ENCODE assay signal across 17 cellular contexts in the genomic region with DNA sequence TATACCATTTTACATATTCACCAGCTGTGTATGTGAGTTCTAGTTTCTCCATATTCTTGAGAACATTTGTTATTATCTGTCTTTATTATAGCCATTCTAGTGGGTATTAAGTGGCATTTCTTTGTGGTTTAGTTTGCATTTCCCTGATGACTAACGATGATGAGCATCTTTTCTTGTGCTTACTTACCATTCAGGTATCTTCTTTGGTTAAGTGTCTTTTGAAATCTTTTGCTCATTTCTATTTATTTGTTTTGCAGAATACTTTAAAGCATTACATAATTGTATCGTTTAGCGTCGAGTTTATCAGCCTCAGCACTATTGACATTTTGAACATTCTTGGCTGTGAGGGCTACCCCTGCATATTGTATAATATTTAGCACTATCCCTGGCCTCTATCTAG.
A peak's percentile ranks its signal among the peaks of the same experiment; 100 is the strongest.
DNase-seq lines count a peak whose midpoint lies in the region; ATAC-seq, FAIRE-seq and TF ChIP-seq lines count a peak whose summit lies in the region.
"Had no signal": no experiment of that assay in that cellular context is flagged by ENCODE, and none has a peak within 500 bp of the region (broad histone marks: within the 10 kb centered on the region; RNA-seq: fewer than 3 reads in every experiment).

No MANE protein-coding gene starts in this region.

- H4K91ac ChIP-seq in mesenchymal stem cell (ENCODE audit: low read length), result no peak overlapping the region

- DNase-seq in ELR (ENCODE audit: low read depth) (peak; percentile 81), LHCN-M2 (ENCODE audit: low read depth) (peak; percentile 83), astrocyte (ENCODE audit: low read depth) (peak; percentile 38), mesenchymal stem cell (peak; percentile 13), T-helper 17 cell (no peak), anterior cingulate cortex (lab: John Stamatoyannopoulos, UW) (no peak), SK-N-DZ (ENCODE audit: low spot score) (no peak)
- DNase-seq in NK-92 treated with Interleukin-12 subunit alpha and Interleukin-12 subunit beta, amount 100 ng/mL, for 24 hours (lab: John Stamatoyannopoulos, UW), result no peak
- DNase-seq: C1 segment of cervical spinal cord, KBM-7, MM.1S, NCI-H1105, NCI-H187 treated with DMSO at 0.1 percent for 48 hours, NCI-H2171, RPMI8226 had no signal

- H3K4me1 ChIP-seq in astrocyte (ENCODE audit: insufficient read depth, low read length) (no peaks in the 10 kb centered on the region), mesenchymal stem cell (ENCODE audit: control insufficient read depth, insufficient read depth, low read depth, low read length) (no peaks in the 10 kb centered on the region)

- H3K23ac ChIP-seq in mesenchymal stem cell (ENCODE audit: low read length in 2 of 2), result no peak overlapping the region

- H3K79me1 ChIP-seq in mesenchymal stem cell (replicated peaks; ENCODE audit: low read length, poor library complexity, severe bottlenecking), result no peaks in the 10 kb centered on the region

- no peak overlapping the region for H2BK5ac ChIP-seq in mesenchymal stem cell (ENCODE audit: low read depth, low read length, poor library complexity, severe bottlenecking)

- H3K27ac Mint-ChIP-seq in astrocyte (ENCODE audit: unreplicated experiment) (no peak overlapping the region), T-helper 17 cell (no peak overlapping the region)

- H2AK5ac ChIP-seq in mesenchymal stem cell (ENCODE audit: low read length, severe bottlenecking), result no peak overlapping the region

- H3K36me3 ChIP-seq in astrocyte (ENCODE audit: insufficient read depth, low read length) (no peaks in the 10 kb centered on the region), mesenchymal stem cell (ENCODE audit: control insufficient read depth in 1 of 2, insufficient read depth in 2 of 2, low read depth in 1 of 2, low read length in 2 of 2) (no peaks in the 10 kb centered on the region)

- H3K79me2 ChIP-seq in astrocyte (ENCODE audit: insufficient read depth, low read length), result no peaks in the 10 kb centered on the region

- H3K36me3 Mint-ChIP-seq in astrocyte (ENCODE audit: low read depth, unreplicated experiment) (no peaks in the 10 kb centered on the region), T-helper 17 cell (ENCODE audit: low read depth) (no peaks in the 10 kb centered on the region)

- H3K4me2 ChIP-seq in astrocyte (ENCODE audit: low read length) (no peak overlapping the region), mesenchymal stem cell (ENCODE audit: low read length, poor library complexity, severe bottlenecking) (no peak overlapping the region)

- H2BK15ac ChIP-seq in mesenchymal stem cell (ENCODE audit: low read depth, poor library complexity, severe bottlenecking), result no peak overlapping the region

- no peaks in the 10 kb centered on the region for H3K9me3 Mint-ChIP-seq in astrocyte (ENCODE audit: unreplicated experiment)

- H3K9me3 ChIP-seq in astrocyte (ENCODE audit: insufficient read depth, low read depth, low read length) (no peaks in the 10 kb centered on the region), mesenchymal stem cell (ENCODE audit: control insufficient read depth, low read length) (peaks cover 4% of the 10 kb centered on the region), T-helper 17 cell (ENCODE audit: control insufficient read depth, low read length, poor library complexity, severe bottlenecking) (no peaks in the 10 kb centered on the region)

- H2BK120ac ChIP-seq in mesenchymal stem cell (ENCODE audit: low read depth, low read length), result no peak overlapping the region

- H2BK12ac ChIP-seq in mesenchymal stem cell (ENCODE audit: low read length in 2 of 2), result no peak overlapping the region

- no peak overlapping the region for H3K9ac ChIP-seq in astrocyte (ENCODE audit: low read length)
- no peak overlapping the region for H3K9ac ChIP-seq in mesenchymal stem cell (ENCODE audit: low read length)

- no peak overlapping the region for H3K4ac ChIP-seq in mesenchymal stem cell (ENCODE audit: low read depth in 1 of 2, low read length in 2 of 2)

- no peaks in the 10 kb centered on the region for H3K27me3 ChIP-seq in astrocyte (ENCODE audit: insufficient read depth, low read length)
- H3K27me3 ChIP-seq in mesenchymal stem cell (ENCODE audit: control insufficient read depth in 1 of 2, insufficient read depth in 1 of 2, low read length in 2 of 2), result no peaks in the 10 kb centered on the region

- H4K8ac ChIP-seq in mesenchymal stem cell (ENCODE audit: low read length), result no peak overlapping the region

- peak; percentile 70 for FAIRE-seq in astrocyte (lab: Jason Lieb, UNC)
- FAIRE-seq: GM12892 had no signal

- H3K4me1 Mint-ChIP-seq in astrocyte (ENCODE audit: low read depth, unreplicated experiment) (no peaks in the 10 kb centered on the region), T-helper 17 cell (no peaks in the 10 kb centered on the region)

- no peak for TF ChIP-seq CTCF in astrocyte (IDR thresholded peaks at IDR 0.05; ENCODE audit: insufficient read depth, low read depth, low read length)

- no peak for ATAC-seq in T-helper 17 cell
- ATAC-seq: HCT116 had no signal

- no peak overlapping the region for H3K18ac ChIP-seq in mesenchymal stem cell (ENCODE audit: low read depth in 1 of 2, low read length in 2 of 2)

- no peak overlapping the region for H3K14ac ChIP-seq in mesenchymal stem cell (ENCODE audit: low read length in 2 of 2)

- 52% methylated on average over 3 of the region's 4 CpGs for WGBS in mesenchymal stem cell

- no peak overlapping the region for H2AFZ ChIP-seq in astrocyte (ENCODE audit: low read depth, low read length)
- no peak overlapping the region for H2AFZ ChIP-seq in mesenchymal stem cell (ENCODE audit: low read depth, low read length)

- H3K27ac ChIP-seq in astrocyte (ENCODE audit: low read depth, low read length), result no peak overlapping the region
- H3K27ac ChIP-seq in mesenchymal stem cell (ENCODE audit: low read length, poor library complexity, severe bottlenecking), result no peak overlapping the region

- no peaks in the 10 kb centered on the region for H3K27me3 Mint-ChIP-seq in astrocyte (ENCODE audit: low read depth, unreplicated experiment)
- H3K27me3 Mint-ChIP-seq in T-helper 17 cell, result no peaks in the 10 kb centered on the region

- H3K4me3 ChIP-seq in astrocyte (ENCODE audit: insufficient read depth, low read depth, low read length) (no peak overlapping the region), mesenchymal stem cell (ENCODE audit: insufficient read depth in 1 of 2, low read depth in 1 of 2, low read length in 2 of 2) (no peak overlapping the region)

- H3K4me3 Mint-ChIP-seq in astrocyte (ENCODE audit: unreplicated experiment), result no peak overlapping the region
- no peak overlapping the region for H3K4me3 Mint-ChIP-seq in T-helper 17 cell

- no peaks in the 10 kb centered on the region for H4K20me1 ChIP-seq in astrocyte (ENCODE audit: insufficient read depth, low read length)

Comparison
In these comparisons a context has a peak if more than half of its experiments do, and no peak if none do; other contexts are left out.
1. DNase-seq: peak in ELR (single experiment), LHCN-M2 (single experiment), astrocyte (single experiment) and mesenchymal stem cell (single experiment); none in T-helper 17 cell (0 of 3), anterior cingulate cortex (0 of 58), SK-N-DZ (single experiment) and NK-92 treated with Interleukin-12 subunit alpha and Interleukin-12 subunit beta, amount 100 ng/mL, for 24 hours (single experiment).